Comparison of ENCODE assay signal across 8 cellular contexts in genomic region chr12:112418596-112419268, GRCh38. TPM values are rescaled to one million over a fixed set of nuclear protein-coding genes. Genes with fewer than 3 reads are reported as not detected.
DNase-seq lines count a peak whose midpoint lies in the region; ATAC-seq and TF ChIP-seq lines count a peak whose summit lies in the region.

Gene PTPN11, plus strand, starts transcription at chr12:112418947. Its CDS starts 165 bp downstream, at chr12:112419112.

- TF ChIP-seq EP300 in esophagus muscularis mucosa (IDR thresholded peaks at IDR 0.05) = no peak

- under 1% methylated on average over 22 of the region's 86 CpGs for WGBS in esophagus muscularis mucosa

- H3K27me3 ChIP-seq in HUES48 (ENCODE audit: control insufficient read depth, insufficient read depth, low read length) = no peaks in the 10 kb centered on the region
- no peaks in the 10 kb centered on the region for H3K27me3 ChIP-seq in Peyer's patch
- H3K27me3 ChIP-seq in esophagus muscularis mucosa = no peaks in the 10 kb centered on the region

- H3K9ac ChIP-seq in HUES48 (ENCODE audit: low read depth, low read length) = peak within 1 kb of the TSS; percentile 93

- H3K4me1 ChIP-seq in HUES48 (ENCODE audit: control insufficient read depth, insufficient read depth, low read length) (peaks cover 5% of the 10 kb centered on the region; the same call in 1 of the 2 replicates), Peyer's patch (peaks cover 0 to 29% (median 5%) of the 10 kb centered on the region in 4 donors), esophagus muscularis mucosa (peaks cover 50 to 53% (median 52%) of the 10 kb centered on the region in 4 donors)

- H3K4me3 Mint-ChIP-seq in activated T-cell treated with anti-CD3 and anti-CD28 coated beads, Interleukin-2, amount 50 U/mL, for 4 hours = peak within 1 kb of the TSS; percentile 97

- peak within 1 kb of the TSS; percentile 98 for H3K27ac ChIP-seq in HUES48 (ENCODE audit: low read depth, low read length)
- peak within 1 kb of the TSS; percentile 92 to 98 (median 94) for H3K27ac ChIP-seq in Peyer's patch
- H3K27ac ChIP-seq in esophagus muscularis mucosa (replicated peaks in 1 of 4) = peak within 1 kb of the TSS; percentile 99 to 100 (median 100)

- TF ChIP-seq CTCF in Peyer's patch (IDR thresholded peaks at IDR 0.05) = peak; percentile 7 to 44 (median 35)
- peak; percentile 23 to 40 (median 40) for TF ChIP-seq CTCF in esophagus muscularis mucosa (IDR thresholded peaks at IDR 0.05)

- H3K9me3 ChIP-seq in HUES48 (ENCODE audit: control insufficient read depth, insufficient read depth, low read length) (no peaks in the 10 kb centered on the region), Peyer's patch (no peaks in the 10 kb centered on the region), esophagus muscularis mucosa (no peaks in the 10 kb centered on the region)

- peaks cover 40% of the 10 kb centered on the region for H3K4me1 Mint-ChIP-seq in activated T-cell treated with anti-CD3 and anti-CD28 coated beads, Interleukin-2, amount 50 U/mL, for 4 hours (ENCODE audit: low read depth)

- H3K36me3 ChIP-seq in HUES48 (ENCODE audit: control insufficient read depth, insufficient read depth, low read length) (no peaks in the 10 kb centered on the region), Peyer's patch (no peaks in the 10 kb centered on the region), esophagus muscularis mucosa (no peaks in the 10 kb centered on the region)

- H3K36me3 Mint-ChIP-seq in activated T-cell treated with anti-CD3 and anti-CD28 coated beads, Interleukin-2, amount 50 U/mL, for 4 hours (ENCODE audit: insufficient read depth) = peaks cover 10% of the 10 kb centered on the region

- H3K4me3 ChIP-seq in HUES48 (ENCODE audit: low read depth, low read length) (peak within 1 kb of the TSS; percentile 100), Peyer's patch (peak within 1 kb of the TSS; percentile 84 to 98 (median 90)), esophagus muscularis mucosa (peak within 1 kb of the TSS; percentile 90 to 98 (median 96))

- H3K9me3 Mint-ChIP-seq in activated T-cell treated with anti-CD3 and anti-CD28 coated beads, Interleukin-2, amount 50 U/mL, for 4 hours = no peaks in the 10 kb centered on the region

- TF ChIP-seq POLR2A in Peyer's patch (IDR thresholded peaks at IDR 0.05) (peak; percentile 93), esophagus muscularis mucosa (IDR thresholded peaks at IDR 0.05; ENCODE audit: low read depth) (peak; percentile 86)

- peak; percentile 69 for ATAC-seq in GM21390 (IDR thresholded peaks at IDR 0.05; ENCODE audit: unreplicated experiment)
- ATAC-seq in activated T-cell treated with anti-CD3 and anti-CD28 coated beads, Interleukin-2, amount 50 U/mL, for 4 hours = peak; percentile 87 to 90

- DNase-seq in DMS114 treated with DMSO at 0.1 percent for 48 hours (lab: John Stamatoyannopoulos, UW; ENCODE audit: unreplicated experiment) (peak; percentile 43), Peyer's patch (peak; percentile 84 to 94 (median 94)), esophagus muscularis mucosa (ENCODE audit: extremely low spot score) (peak; percentile 97), myocyte (ENCODE audit: low read depth) (peak; percentile 83)
- peak; percentile 89 for DNase-seq in activated T-cell treated with anti-CD3 and anti-CD28 coated beads, Interleukin-2, amount 50 U/mL, for 4 hours
- peak; percentile 78 to 88 for DNase-seq in stimulated activated CD8-positive, alpha-beta memory T cell treated with anti-CD3 and anti-CD28 coated beads, Interleukin-7, amount 100 ng/mL, for 48 hours (ENCODE audit: extremely low read depth in 1 of 2, low read depth in 1 of 2)

- intact Hi-C loops in esophagus muscularis mucosa (cut with DNase I) = no loop called here

- no peaks in the 10 kb centered on the region for H3K27me3 Mint-ChIP-seq in activated T-cell treated with anti-CD3 and anti-CD28 coated beads, Interleukin-2, amount 50 U/mL, for 4 hours (ENCODE audit: low read depth)

RNA-seq across cellular contexts. Expression of gene PTPN11, which starts in this region (rescaled TPM):
- total RNA-seq in Peyer's patch (100 to 1,000 TPM in 1 of 4 donors, 10 to 100 TPM in 3; 34.5 to 128 (median 40.5) TPM), esophagus muscularis mucosa (100 to 1,000 TPM; 132 to 142 (median 139) TPM), myocyte (92.8 and 108 TPM in 2 replicates)
- 100 to 1,000 TPM; 181 to 200 (median 199) TPM for total RNA-seq in activated T-cell treated with anti-CD3 and anti-CD28 coated beads, Interleukin-2, amount 50 U/mL, for 4 hours
- 46.7 TPM for polyA plus RNA-seq in myocyte (2012)

Comparison
In these comparisons a context has a peak if more than half of its experiments do, and no peak if none do; other contexts are left out.
1. Peak in every context shown above with its lines: DNase-seq, ATAC-seq, H3K4me3 ChIP-seq and H3K27ac ChIP-seq.
2. DNase-seq: peak in every context shown above with its lines; median percentile 97 in esophagus muscularis mucosa; 94 in Peyer's patch; 89 in activated T-cell treated with anti-CD3 and anti-CD28 coated beads, Interleukin-2, amount 50 U/mL, for 4 hours; 83 in myocyte; 83 in stimulated activated CD8-positive, alpha-beta memory T cell treated with anti-CD3 and anti-CD28 coated beads, Interleukin-7, amount 100 ng/mL, for 48 hours; 43 in DMS114 treated with DMSO at 0.1 percent for 48 hours.